In the genomic region with DNA sequence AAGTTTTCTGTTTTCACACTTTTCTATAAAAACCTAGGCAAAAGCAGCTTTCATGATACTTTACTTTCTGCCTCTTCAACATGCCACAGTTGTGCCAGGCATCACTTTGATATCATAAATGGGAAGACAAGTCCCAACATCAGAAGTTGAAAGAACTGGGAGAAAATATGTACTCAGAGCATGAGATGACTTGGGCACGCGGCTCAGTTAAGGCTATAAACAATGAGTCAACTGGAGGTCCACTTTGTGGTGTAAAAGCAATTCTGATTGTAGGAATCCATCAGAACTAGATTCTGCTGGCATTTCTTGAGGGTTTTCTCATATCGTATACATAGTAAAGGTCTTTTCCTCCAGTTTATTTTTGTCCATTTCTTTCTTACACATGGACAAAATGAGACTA, we compare ENCODE assay signal across 24 cellular contexts.
DNase-seq lines count a peak whose midpoint lies in the region; ATAC-seq, FAIRE-seq and TF ChIP-seq lines count a peak whose summit lies in the region.
"Had no signal": no experiment of that assay in that cellular context is flagged by ENCODE, and none has a peak within 500 bp of the region (broad histone marks: within the 10 kb centered on the region; RNA-seq: fewer than 3 reads in every experiment).

No MANE protein-coding gene starts in this region.

- H3K79me2 ChIP-seq in HCT116 (ENCODE audit: insufficient read depth, low read length), result no peaks in the 10 kb centered on the region
- no peaks in the 10 kb centered on the region for H3K79me2 ChIP-seq in fibroblast of lung (ENCODE audit: control insufficient read depth, insufficient read depth, low read length)
- H3K79me2 ChIP-seq: hepatocyte had no signal

- TF ChIP-seq RAD21 in HCT116 (IDR thresholded peaks at IDR 0.05; ENCODE audit: low read depth), result no peak

- DNase-seq in HCT116 (ENCODE audit: low read depth, low spot score) (no peak), RWPE2 (ENCODE audit: low spot score) (no peak), fibroblast of lung (ENCODE audit: low read depth in 2 of 2) (peak; percentile 39 to 55), urothelium cell line (ENCODE audit: low spot score) (peak; percentile 6), iPS-NIHi11 (ENCODE audit: low spot score) (no peak), NCI-H128 (lab: John Stamatoyannopoulos, UW; ENCODE audit: unreplicated experiment) (no peak), A673 (ENCODE audit: low spot score) (no peak)
- DNase-seq: activated CD4-positive, alpha-beta T cell treated with anti-CD3 and anti-CD28 coated beads, Interleukin-2, amount 10 ng/mL, durations not matched to agents 24 days and 14 days; activated gamma-delta T cell; activated naive CD8-positive, alpha-beta T cell treated with anti-CD3 and anti-CD28 coated beads for 36 hours; activated T-cell treated with anti-CD3 and anti-CD28 coated beads, Interleukin-2, amount 50 U/mL, for 4 hours; cerebellar nuclear complex; COR-L47; GDM1; left colon; NCI-H2081 treated with DMSO at 0.1 percent for 48 hours; NCI-H345; SJCRH30; SW 1271; T-helper 9 cell; transverse colon had no signal

- H3K27ac ChIP-seq in HCT116 (ENCODE audit: low read depth, low read length) (peak overlapping the region; percentile 33; the same call in 1 of the 2 replicates), RWPE2 (ENCODE audit: poor library complexity, severe bottlenecking) (peak overlapping the region; percentile 72), fibroblast of lung (ENCODE audit: insufficient read depth, low read length) (no peak overlapping the region), A673 (ENCODE audit: low read depth, low read length, poor library complexity, severe bottlenecking) (no peak overlapping the region)
- H3K27ac ChIP-seq: C4-2B, hepatocyte, SJCRH30, transverse colon had no signal

- H3K9me3 ChIP-seq in HCT116 (ENCODE audit: control insufficient read depth in 1 of 2, insufficient read depth in 1 of 2, low read depth in 1 of 2, low read length in 2 of 2) (no peaks in the 10 kb centered on the region), RWPE2 (ENCODE audit: severe bottlenecking) (no peaks in the 10 kb centered on the region), fibroblast of lung (ENCODE audit: control insufficient read depth, insufficient read depth, low read depth, low read length) (no peaks in the 10 kb centered on the region), A673 (ENCODE audit: low read depth, low read length, poor library complexity, severe bottlenecking) (no peaks in the 10 kb centered on the region)
- H3K9me3 ChIP-seq: SJCRH30, transverse colon had no signal

- TF ChIP-seq CTCF in HCT116 (IDR thresholded peaks at IDR 0.05 in 2 of 3, conservative IDR thresholded peaks at IDR 0.05 in 1 of 3; ENCODE audit: borderline replicate concordance in 1 of 3, insufficient read depth in 1 of 3, low read depth in 2 of 3, low read length in 2 of 3) (no peak), RWPE2 (IDR thresholded peaks at IDR 0.05; ENCODE audit: poor library complexity, severe bottlenecking) (no peak), fibroblast of lung (conservative IDR thresholded peaks at IDR 0.05 in 1 of 2, IDR thresholded peaks at IDR 0.05 in 1 of 2; ENCODE audit: low read depth in 1 of 2, low read length in 2 of 2) (no peak), A673 (conservative IDR thresholded peaks at IDR 0.05; ENCODE audit: low read depth, low read length) (no peak)

- RAD21 ChIA-PET in HCT116 (lab: Charles Lee; ENCODE audit: low non-redundant PET in 1 of 2, low total read pairs in 2 of 2, uncharacterized antibody in 2 of 2, unreplicated experiment in 2 of 2), result no interaction called here

- CTCF ChIA-PET in HCT116 (lab: Charles Lee), result no interaction called here
- CTCF ChIA-PET in A673 (lab: Charles Lee), result no interaction called here

- no peaks in the 10 kb centered on the region for H3K9me2 ChIP-seq in HCT116 (ENCODE audit: insufficient read depth)

- TF ChIP-seq POLR2A in HCT116 (IDR thresholded peaks at IDR 0.05; ENCODE audit: borderline replicate concordance, extremely low read depth, insufficient read depth, insufficient read length), result no peak

- ATAC-seq in HCT116, result peak; percentile 46; the same call in 1 of the 2 replicates
- ATAC-seq in RWPE2 (ENCODE audit: low read depth), result no peak
- ATAC-seq: activated T-cell treated with anti-CD3 and anti-CD28 coated beads, Interleukin-2, amount 50 U/mL, for 4 hours; left colon; stimulated activated effector memory CD8-positive, alpha-beta T cell treated with anti-CD3 and anti-CD28 coated beads, Interleukin-12 subunit alpha, Interleukin-12 subunit beta, amount 100 ng/mL, for 72 hours had no signal

- H3K9ac ChIP-seq in HCT116 (ENCODE audit: low read length), result no peak overlapping the region
- H3K9ac ChIP-seq in fibroblast of lung (ENCODE audit: insufficient read depth, low read length), result no peak overlapping the region

- FAIRE-seq in urothelium cell line (lab: Jason Lieb, UNC), result no peak

- H3K36me3 ChIP-seq in HCT116 (ENCODE audit: control insufficient read depth in 1 of 2, insufficient read depth in 2 of 2, low read length in 2 of 2) (no peaks in the 10 kb centered on the region), RWPE2 (ENCODE audit: low read depth) (no peaks in the 10 kb centered on the region), fibroblast of lung (ENCODE audit: control insufficient read depth, insufficient read depth, low read length) (no peaks in the 10 kb centered on the region), A673 (ENCODE audit: insufficient read depth, low read length, poor library complexity, severe bottlenecking) (no peaks in the 10 kb centered on the region)
- H3K36me3 ChIP-seq: SJCRH30, transverse colon had no signal

- intact Hi-C loops in HCT116 (cut with micrococcal nuclease), result no loop called here
- intact Hi-C loops in A673 (cut with micrococcal nuclease; ENCODE audit: unreplicated experiment), result no loop called here

- peaks cover 18 to 23% of the 10 kb centered on the region in 2 experiments for H3K4me1 ChIP-seq in HCT116 (ENCODE audit: control insufficient read depth in 1 of 2, insufficient read depth in 2 of 2, low read length in 2 of 2)
- peaks cover 14% of the 10 kb centered on the region for H3K4me1 ChIP-seq in RWPE2 (ENCODE audit: insufficient read depth, poor library complexity, severe bottlenecking)
- no peaks in the 10 kb centered on the region for H3K4me1 ChIP-seq in fibroblast of lung (ENCODE audit: control insufficient read depth, extremely low read depth, insufficient read depth, low read length)
- no peaks in the 10 kb centered on the region for H3K4me1 ChIP-seq in A673 (ENCODE audit: insufficient read depth, low read length, poor library complexity, severe bottlenecking)
- H3K4me1 ChIP-seq: SJCRH30, transverse colon had no signal

- POLR2A ChIA-PET in HCT116 (lab: Charles Lee) (no interaction called here), A673 (lab: Charles Lee; ENCODE audit: low non-redundant PET) (no interaction called here)

- H2AFZ ChIP-seq in HCT116 (ENCODE audit: low read depth, low read length, poor library complexity, severe bottlenecking), result no peak overlapping the region
- H2AFZ ChIP-seq in fibroblast of lung (ENCODE audit: low read length), result no peak overlapping the region
- H2AFZ ChIP-seq: hepatocyte had no signal

- H3K4me3 ChIP-seq in HCT116 (replicated peaks in 1 of 2; ENCODE audit: low read depth in 1 of 2, low read length in 2 of 2) (peak overlapping the region in 1 of 2 experiments; percentile 23; a peak in 2 of 4 replicates), RWPE2 (ENCODE audit: severe bottlenecking) (no peak overlapping the region), fibroblast of lung (replicated peaks in 1 of 4; ENCODE audit: control extremely low read depth in 1 of 4, insufficient read depth in 1 of 4, low read depth in 3 of 4, low read length in 4 of 4) (no peak overlapping the region), A673 (ENCODE audit: low read depth, low read length, poor library complexity, severe bottlenecking) (no peak overlapping the region)
- H3K4me3 ChIP-seq: hepatocyte, SJCRH30, transverse colon had no signal

- BruUV-seq in HCT116 (replicated peaks; lab: Mats Ljungman, UMichigan), result no TSS peak
- no TSS peak for BruUV-seq in A673 (replicated peaks; lab: Mats Ljungman, UMichigan)

- H4K20me1 ChIP-seq in HCT116 (ENCODE audit: insufficient read depth), result no peaks in the 10 kb centered on the region
- no peaks in the 10 kb centered on the region for H4K20me1 ChIP-seq in fibroblast of lung (ENCODE audit: control insufficient read depth, extremely low read depth, insufficient read depth, low read length)

- H3K27me3 ChIP-seq in HCT116 (ENCODE audit: insufficient read depth, low read length) (no peaks in the 10 kb centered on the region), RWPE2 (ENCODE audit: insufficient read depth, poor library complexity, severe bottlenecking) (no peaks in the 10 kb centered on the region), fibroblast of lung (ENCODE audit: control insufficient read depth, insufficient read depth, low read length) (peaks cover 3% of the 10 kb centered on the region), A673 (replicated peaks; ENCODE audit: insufficient read depth, low read depth, low read length, poor library complexity) (no peaks in the 10 kb centered on the region)
- H3K27me3 ChIP-seq: hepatocyte, SJCRH30, transverse colon had no signal

- H3K4me2 ChIP-seq in HCT116 (ENCODE audit: low read length) (peak overlapping the region; percentile 77), fibroblast of lung (ENCODE audit: extremely low read depth, insufficient read depth, low read length) (no peak overlapping the region)
- H3K4me2 ChIP-seq: hepatocyte had no signal

TF ChIP-seq in HCT116, 20 proteins besides CTCF, POLR2A, EP300 and RAD21 (continues in another document):
- TF ChIP-seq EGR1 (IDR thresholded peaks at IDR 0.05; ENCODE audit: low read depth), result no peak

Comparison
In these comparisons a context has a peak if more than half of its experiments do, and no peak if none do; other contexts are left out.
1. DNase-seq: peak in fibroblast of lung (2 of 2) and urothelium cell line (single experiment); none in HCT116 (single experiment), RWPE2 (single experiment), iPS-NIHi11 (single experiment), NCI-H128 (single experiment) and A673 (single experiment).
2. H3K27ac ChIP-seq: peak in HCT116 (single experiment) and RWPE2 (single experiment); none in fibroblast of lung (single experiment) and A673 (single experiment).